8 cellular contexts compared by ENCODE assay signal in genomic region chr2:55111570-55112228, GRCh38.
A peak's percentile ranks its signal among the peaks of the same experiment; 100 is the strongest.
DNase-seq lines count a peak whose midpoint lies in the region; ATAC-seq and TF ChIP-seq lines count a peak whose summit lies in the region.

No MANE protein-coding gene starts in this region.

- H3K9me3 Mint-ChIP-seq in activated naive CD4-positive, alpha-beta T cell treated with anti-CD3 and anti-CD28 coated beads, Interleukin-2, amount 50 U/mL, for 24 hours = no peaks in the 10 kb centered on the region
- H3K9me3 Mint-ChIP-seq in type B pancreatic cell = no peaks in the 10 kb centered on the region

- no peaks in the 10 kb centered on the region for H3K27me3 Mint-ChIP-seq in activated naive CD4-positive, alpha-beta T cell treated with anti-CD3 and anti-CD28 coated beads, Interleukin-2, amount 50 U/mL, for 24 hours
- no peaks in the 10 kb centered on the region for H3K27me3 Mint-ChIP-seq in type B pancreatic cell

- H3K4me1 Mint-ChIP-seq in activated naive CD4-positive, alpha-beta T cell treated with anti-CD3 and anti-CD28 coated beads, Interleukin-2, amount 50 U/mL, for 24 hours = no peaks in the 10 kb centered on the region
- H3K4me1 Mint-ChIP-seq in type B pancreatic cell (ENCODE audit: unreplicated experiment) = peaks cover 42% of the 10 kb centered on the region

- H3K36me3 Mint-ChIP-seq in activated naive CD4-positive, alpha-beta T cell treated with anti-CD3 and anti-CD28 coated beads, Interleukin-2, amount 50 U/mL, for 24 hours = no peaks in the 10 kb centered on the region
- H3K36me3 Mint-ChIP-seq in type B pancreatic cell = no peaks in the 10 kb centered on the region

- ATAC-seq in HG03108 (IDR thresholded peaks at IDR 0.05; ENCODE audit: unreplicated experiment) = no peak

- peak overlapping the region; percentile 36 for H3K27ac Mint-ChIP-seq in activated naive CD4-positive, alpha-beta T cell treated with anti-CD3 and anti-CD28 coated beads, Interleukin-2, amount 50 U/mL, for 24 hours
- peak overlapping the region; percentile 77 for H3K27ac Mint-ChIP-seq in type B pancreatic cell

- TF ChIP-seq CTCF in type B pancreatic cell (conservative IDR thresholded peaks at IDR 0.05) = no peak

- H3K4me3 Mint-ChIP-seq in activated naive CD4-positive, alpha-beta T cell treated with anti-CD3 and anti-CD28 coated beads, Interleukin-2, amount 50 U/mL, for 24 hours = no peak overlapping the region
- H3K4me3 Mint-ChIP-seq in type B pancreatic cell = peak overlapping the region; percentile 54

- no peak for DNase-seq in activated naive CD4-positive, alpha-beta T cell (lab: John Stamatoyannopoulos, UW)
- DNase-seq in NOMO-1 (lab: John Stamatoyannopoulos, UW; ENCODE audit: unreplicated experiment in 2 of 2) (peak; percentile 89 to 98), dermis microvascular lymphatic vessel endothelial cell (ENCODE audit: low read depth in 2 of 2) (peak; percentile 45 to 95), lung microvascular endothelial cell (ENCODE audit: low read depth in 2 of 2) (peak; percentile 80 to 94), type B pancreatic cell (ENCODE audit: extremely low spot score, unreplicated experiment) (no peak)
- DNase-seq in stimulated activated CD4-positive, alpha-beta T cell treated with anti-CD3 and anti-CD28 coated beads, Interleukin-15, amount 100 ng/mL, for 24 hours = no peak

Comparison
In these comparisons a context has a peak if more than half of its experiments do, and no peak if none do; other contexts are left out.
1. DNase-seq: peak in NOMO-1 (2 of 2), dermis microvascular lymphatic vessel endothelial cell (2 of 2) and lung microvascular endothelial cell (2 of 2); none in activated naive CD4-positive, alpha-beta T cell (0 of 4), type B pancreatic cell (single experiment) and stimulated activated CD4-positive, alpha-beta T cell treated with anti-CD3 and anti-CD28 coated beads, Interleukin-15, amount 100 ng/mL, for 24 hours (single experiment).